ENCODE assay signal across 1 cellular context in genomic region chr17:50478391-50479361, GRCh38.
TF ChIP-seq lines count a peak whose summit lies in the region.

Gene RSAD1 (plus strand): TSS chr17:50478860. CDS start chr17:50478885, 25 bp downstream.

TF ChIP-seq in K562, 482 proteins besides CTCF, POLR2A, EP300 and RAD21 (continued from another document and continues in another):
- TF ChIP-seq RERE (CRISPR knock-in tag; IDR thresholded peaks at IDR 0.05; ENCODE audit: borderline replicate concordance) (no peak), ZNF449 (CRISPR knock-in tag; IDR thresholded peaks at IDR 0.05) (no peak), COPS2 (conservative IDR thresholded peaks at IDR 0.05) (no peak), MBD2 (IDR thresholded peaks at IDR 0.05; ENCODE audit: borderline replicate concordance, low read depth) (peak; percentile 62; the same call in 1 of the 2 replicates), ZBTB7A (IDR thresholded peaks at IDR 0.05; ENCODE audit: borderline replicate concordance, control insufficient read depth, low read depth, low read length) (peak; percentile 84; the same call in 1 of the 2 replicates), MYBL2 (IDR thresholded peaks at IDR 0.05; ENCODE audit: low read depth) (no peak), MYBL2 (CRISPR knock-in tag; IDR thresholded peaks at IDR 0.05; ENCODE audit: borderline replicate concordance) (no peak), POLR2AphosphoS2 (IDR thresholded peaks at IDR 0.05; ENCODE audit: low read length) (no peak), ZNF77 (CRISPR knock-in tag; IDR thresholded peaks at IDR 0.05) (no peak), ZBTB33 (CRISPR knock-in tag; IDR thresholded peaks at IDR 0.05) (peak; percentile 95), CHCHD3 (CRISPR knock-in tag; IDR thresholded peaks at IDR 0.05) (no peak), ELF2 (CRISPR knock-in tag; IDR thresholded peaks at IDR 0.05) (no peak), ZNF583 (CRISPR knock-in tag; IDR thresholded peaks at IDR 0.05) (no peak), IFI16 (CRISPR knock-in tag; IDR thresholded peaks at IDR 0.05) (no peak), STAT5B (CRISPR knock-in tag; IDR thresholded peaks at IDR 0.05) (no peak), RBM15 (IDR thresholded peaks at IDR 0.05; ENCODE audit: insufficient read depth, low read length) (no peak), PBX2 (CRISPR knock-in tag; IDR thresholded peaks at IDR 0.05; ENCODE audit: low read depth) (no peak), PBX2 (tag; conservative IDR thresholded peaks at IDR 0.05; ENCODE audit: low read depth) (no peak), ZNF282 (CRISPR knock-in tag; IDR thresholded peaks at IDR 0.05) (0 out of 2 replicates have a peak, but pooled peaks have one; percentile 28), SMAD1 (IDR thresholded peaks at IDR 0.05; ENCODE audit: low read depth, low read length, partially characterized antibody) (no peak), ZNF134 (CRISPR knock-in tag; conservative IDR thresholded peaks at IDR 0.05) (no peak), MCM5 (IDR thresholded peaks at IDR 0.05; ENCODE audit: low read depth) (no peak), TCFL5 (CRISPR knock-in tag; conservative IDR thresholded peaks at IDR 0.05) (no peak), DDX20 (tag; IDR thresholded peaks at IDR 0.05; ENCODE audit: low read depth) (no peak), PHF21A (IDR thresholded peaks at IDR 0.05; ENCODE audit: borderline replicate concordance, low read depth) (no peak), ZNF76 (CRISPR knock-in tag; IDR thresholded peaks at IDR 0.05; ENCODE audit: borderline replicate concordance) (no peak), FOXM1 (IDR thresholded peaks at IDR 0.05; ENCODE audit: low read depth) (no peak), FOXM1 (CRISPR knock-in tag; IDR thresholded peaks at IDR 0.05; ENCODE audit: low read depth) (no peak), ZC3H11A (IDR thresholded peaks at IDR 0.05; ENCODE audit: low read depth, low read length) (0 out of 2 replicates have a peak, but pooled peaks have one; percentile 10), GTF2A2 (tag; IDR thresholded peaks at IDR 0.05) (no peak), NFE2 (IDR thresholded peaks at IDR 0.05; ENCODE audit: low read depth) (peak; percentile 18; the same call in 1 of the 2 replicates), HINFP (tag; conservative IDR thresholded peaks at IDR 0.05; ENCODE audit: low read depth) (no peak), CREB1 (IDR thresholded peaks at IDR 0.05) (peak; percentile 84), CREB1 (CRISPR knock-in tag; IDR thresholded peaks at IDR 0.05) (peak; percentile 84), NELFE (IDR thresholded peaks at IDR 0.05; ENCODE audit: insufficient read depth, insufficient read length) (no peak), ZBTB5 (IDR thresholded peaks at IDR 0.05) (no peak), ILK (tag; IDR thresholded peaks at IDR 0.05; ENCODE audit: borderline replicate concordance, low read depth) (no peak), ELF4 (CRISPR knock-in tag; IDR thresholded peaks at IDR 0.05) (no peak), HDAC6 (IDR thresholded peaks at IDR 0.05; ENCODE audit: low read depth, low read length) (no peak), AFF1 (IDR thresholded peaks at IDR 0.05; ENCODE audit: low read depth in 1 of 2, partially characterized antibody in 2 of 2) (no peak), CBFA2T3 (IDR thresholded peaks at IDR 0.05) (no peak), THRAP3 (IDR thresholded peaks at IDR 0.05; ENCODE audit: borderline replicate concordance) (no peak), SMAD3 (CRISPR knock-in tag; conservative IDR thresholded peaks at IDR 0.05) (no peak), NUFIP1 (IDR thresholded peaks at IDR 0.05; ENCODE audit: partially characterized antibody) (no peak), ZSCAN32 (CRISPR knock-in tag; IDR thresholded peaks at IDR 0.05) (no peak), ZNF121 (CRISPR knock-in tag; conservative IDR thresholded peaks at IDR 0.05) (no peak; the same call in 1 of the 2 replicates), ZBTB43 (CRISPR knock-in tag; IDR thresholded peaks at IDR 0.05) (no peak)
